ENCODE assay signal across 1 cellular context in the genomic region with DNA sequence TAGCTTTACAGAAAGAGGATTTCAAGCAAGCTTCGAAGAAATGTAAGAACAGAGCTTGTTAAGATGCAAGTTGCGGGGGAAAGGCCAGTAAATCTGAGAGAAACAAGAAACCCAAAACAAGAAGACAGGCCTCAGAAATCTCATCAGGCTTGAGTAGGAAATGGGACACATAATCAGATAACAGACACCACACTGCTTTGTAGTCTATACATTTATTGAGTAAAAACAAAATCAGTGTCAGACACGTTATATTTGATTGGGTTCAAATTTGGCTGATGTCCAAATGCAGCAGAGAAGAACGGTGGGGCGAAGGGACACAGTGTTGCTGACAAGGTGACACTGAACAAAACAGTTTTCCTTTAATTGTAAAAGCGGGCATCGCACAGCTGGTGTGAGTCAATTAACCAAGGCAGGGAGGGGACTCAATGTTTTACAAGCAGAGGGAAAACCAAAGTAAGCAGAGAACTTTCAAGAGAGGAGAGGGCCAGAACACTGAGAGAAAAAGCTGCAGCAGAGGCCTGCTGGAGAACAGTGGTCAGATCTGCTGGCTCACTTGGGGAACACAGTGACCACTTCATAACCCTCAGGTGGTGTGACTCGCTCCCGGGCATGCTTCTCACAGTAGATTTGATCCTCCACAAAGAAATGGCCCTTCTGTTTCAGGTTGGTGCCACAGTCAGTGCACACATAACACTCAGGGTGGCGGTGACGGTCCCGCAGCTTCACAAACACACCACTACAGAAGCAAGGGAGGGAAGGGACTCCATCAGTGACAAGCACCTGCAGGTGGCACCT.
TF ChIP-seq lines count a peak whose summit lies in the region.

No MANE protein-coding gene starts in this region.

TF ChIP-seq in WTC11, 78 proteins besides CTCF, POLR2A, EP300 and RAD21 (continued from another document):
- TF ChIP-seq, protein P1, sequence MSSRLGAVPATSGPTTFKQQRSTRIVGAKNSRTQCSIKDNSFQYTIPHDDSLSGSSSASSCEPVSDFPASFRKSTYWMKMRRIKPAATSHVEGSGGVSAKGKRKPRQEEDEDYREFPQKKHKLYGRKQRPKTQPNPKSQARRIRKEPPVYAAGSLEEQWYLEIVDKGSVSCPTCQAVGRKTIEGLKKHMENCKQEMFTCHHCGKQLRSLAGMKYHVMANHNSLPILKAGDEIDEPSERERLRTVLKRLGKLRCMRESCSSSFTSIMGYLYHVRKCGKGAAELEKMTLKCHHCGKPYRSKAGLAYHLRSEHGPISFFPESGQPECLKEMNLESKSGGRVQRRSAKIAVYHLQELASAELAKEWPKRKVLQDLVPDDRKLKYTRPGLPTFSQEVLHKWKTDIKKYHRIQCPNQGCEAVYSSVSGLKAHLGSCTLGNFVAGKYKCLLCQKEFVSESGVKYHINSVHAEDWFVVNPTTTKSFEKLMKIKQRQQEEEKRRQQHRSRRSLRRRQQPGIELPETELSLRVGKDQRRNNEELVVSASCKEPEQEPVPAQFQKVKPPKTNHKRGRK (CRISPR knock-in tag; IDR thresholded peaks at IDR 0.05; ENCODE audit: borderline replicate concordance), result no peak
